ENCODE assay signal across 22 cellular contexts in genomic region chr20:46150982-46151381, GRCh38.
"Had no signal": no experiment of that assay in that cellular context is flagged by ENCODE, and none has a peak within 500 bp of the region (broad histone marks: within the 10 kb centered on the region; RNA-seq: fewer than 3 reads in every experiment).

No MANE protein-coding gene starts in this region.

- H3K4me3 ChIP-seq: ascending aorta, gastroesophageal sphincter, prostate gland, sigmoid colon, transverse colon had no signal

- H3K9me3 ChIP-seq: ascending aorta, gastroesophageal sphincter, prostate gland, sigmoid colon, transverse colon had no signal

- H3K4me1 ChIP-seq: ascending aorta, gastroesophageal sphincter, prostate gland, sigmoid colon, transverse colon had no signal

- H3K27ac ChIP-seq: ascending aorta, gastroesophageal sphincter, prostate gland, sigmoid colon, transverse colon had no signal

- DNase-seq: activated CD4-positive, alpha-beta memory T cell treated with anti-CD3 and anti-CD28 coated beads for 36 hours; activated CD4-positive, alpha-beta T cell treated with anti-CD3 and anti-CD28 coated beads, Interleukin-2, amount 10 ng/mL, durations not matched to agents 24 days and 14 days; activated CD4-positive, CD25-positive, alpha-beta regulatory T cell treated with anti-CD3 and anti-CD28 coated beads, Interleukin-2, amount 50 U/mL, for 72 hours; activated CD8-positive, alpha-beta memory T cell treated with anti-CD3 and anti-CD28 coated beads, Interleukin-2, amount 50 U/mL, for 48 hours; activated gamma-delta T cell; activated naive CD4-positive, alpha-beta T cell treated with anti-CD3 and anti-CD28 coated beads, Interleukin-2, amount 10 ng/mL, durations not matched to agents 7 days and 5 days; activated naive CD8-positive, alpha-beta T cell treated with anti-CD3 and anti-CD28 coated beads, Interleukin-2, amount 10 ng/mL, durations not matched to agents 7 days and 5 days; activated T-cell treated with anti-CD3 and anti-CD28 coated beads, Interleukin-2, amount 50 U/mL, for 24 hours; cortex of kidney; effector memory CD8-positive, alpha-beta T cell; hippocampal formation; left cardiac atrium; natural killer cell; sigmoid colon; small intestine; stimulated activated CD4-positive, alpha-beta T cell treated with anti-CD3 and anti-CD28 coated beads, Interleukin-1b, Interleukin-23, amount 100 ng/mL, for 48 hours; stimulated activated naive CD4-positive, alpha-beta T cell; T-helper 17 cell; transverse colon had no signal

- ATAC-seq: effector memory CD8-positive, alpha-beta T cell; gastroesophageal sphincter; left cardiac atrium; T-helper 17 cell had no signal

- H3K27me3 ChIP-seq: ascending aorta had no signal

- H3K36me3 ChIP-seq: ascending aorta, gastroesophageal sphincter, prostate gland, sigmoid colon, transverse colon had no signal
